Comparison of ENCODE assay signal across 8 cellular contexts in genomic region chr13:45119469-45119989, GRCh38. TPM values are rescaled to one million over a fixed set of nuclear protein-coding genes. Genes with fewer than 3 reads are reported as not detected.
DNase-seq lines count a peak whose midpoint lies in the region; ATAC-seq, FAIRE-seq and TF ChIP-seq lines count a peak whose summit lies in the region.

No MANE protein-coding gene starts in this region.

- WGBS in thyroid gland, 2 donors, result 10 to 18% methylated on average over 6 of the region's 6 CpGs

- H3K36me3 Mint-ChIP-seq in natural killer cell treated with Interleukin-12 subunit alpha and Interleukin-12 subunit beta and Interleukin-15 and Interleukin-18, amount 100 ng/mL, for 72 hours, result no peaks in the 10 kb centered on the region

- H3K27ac ChIP-seq in BLaER1, result no peak overlapping the region
- H3K27ac ChIP-seq in endothelial cell of umbilical vein (ENCODE audit: insufficient read depth, low read depth, low read length), result peak overlapping the region; percentile 18
- H3K27ac ChIP-seq in thyroid gland, result peak overlapping the region in 2 of 3 donors; percentile 71 to 74

- H4K20me1 ChIP-seq in BLaER1 (peaks cover 31% of the 10 kb centered on the region), endothelial cell of umbilical vein (replicated peaks; ENCODE audit: control insufficient read depth, extremely low read depth, insufficient read depth, low read length) (no peaks in the 10 kb centered on the region)

- H3K4me3 Mint-ChIP-seq in natural killer cell treated with Interleukin-12 subunit alpha and Interleukin-12 subunit beta and Interleukin-15 and Interleukin-18, amount 100 ng/mL, for 72 hours, result no peak overlapping the region

- H3K27me3 ChIP-seq in BLaER1 (no peaks in the 10 kb centered on the region), endothelial cell of umbilical vein (ENCODE audit: control insufficient read depth in 2 of 2, insufficient read depth in 2 of 2, low read length in 2 of 2) (no peaks in the 10 kb centered on the region), thyroid gland (no peaks in the 10 kb centered on the region)

- DNase-seq in M059J (ENCODE audit: low read depth), result peak; percentile 60
- peak; percentile 44 to 50 for DNase-seq in activated CD4-positive, alpha-beta T cell treated with anti-CD3 and anti-CD28 coated beads, Interleukin-2, amount 50 U/mL, for 4 hours
- DNase-seq in endothelial cell of umbilical vein (ENCODE audit: low read depth, low spot score), result no peak
- no peak for DNase-seq in natural killer cell treated with Interleukin-12 subunit alpha and Interleukin-12 subunit beta and Interleukin-15 and Interleukin-18, amount 100 ng/mL, for 72 hours (ENCODE audit: low spot score)
- no peak for DNase-seq in thyroid gland
- no peak for DNase-seq in NCI-H446 treated with DMSO at 0.1 percent for 48 hours (lab: John Stamatoyannopoulos, UW)

- H3K9me3 ChIP-seq in BLaER1 (no peaks in the 10 kb centered on the region), endothelial cell of umbilical vein (replicated peaks; ENCODE audit: control insufficient read depth, insufficient read depth, low read length) (no peaks in the 10 kb centered on the region), thyroid gland (no peaks in the 10 kb centered on the region)

- H3K9me1 ChIP-seq in endothelial cell of umbilical vein (replicated peaks; ENCODE audit: control insufficient read depth, extremely low read depth, insufficient read depth, low read length), result no peaks in the 10 kb centered on the region

- peak; percentile 24 for ATAC-seq in GM21367 (IDR thresholded peaks at IDR 0.05; ENCODE audit: unreplicated experiment)
- ATAC-seq in natural killer cell treated with Interleukin-12 subunit alpha and Interleukin-12 subunit beta and Interleukin-15 and Interleukin-18, amount 100 ng/mL, for 72 hours, result peak; percentile 58 to 65

- no peaks in the 10 kb centered on the region for H3K27me3 Mint-ChIP-seq in natural killer cell treated with Interleukin-12 subunit alpha and Interleukin-12 subunit beta and Interleukin-15 and Interleukin-18, amount 100 ng/mL, for 72 hours

- H3K27ac Mint-ChIP-seq in natural killer cell treated with Interleukin-12 subunit alpha and Interleukin-12 subunit beta and Interleukin-15 and Interleukin-18, amount 100 ng/mL, for 72 hours, result no peak overlapping the region

- H3K9me3 Mint-ChIP-seq in natural killer cell treated with Interleukin-12 subunit alpha and Interleukin-12 subunit beta and Interleukin-15 and Interleukin-18, amount 100 ng/mL, for 72 hours, result no peaks in the 10 kb centered on the region

- H3K4me1 Mint-ChIP-seq in natural killer cell treated with Interleukin-12 subunit alpha and Interleukin-12 subunit beta and Interleukin-15 and Interleukin-18, amount 100 ng/mL, for 72 hours (ENCODE audit: low read depth in 2 of 2), result peaks cover 0 to 6% of the 10 kb centered on the region in 2 donors

- H3K4me3 ChIP-seq in BLaER1 (peak overlapping the region; percentile 85), endothelial cell of umbilical vein (replicated peaks in 1 of 3; ENCODE audit: insufficient read depth in 1 of 3, low read depth in 1 of 3, low read length in 3 of 3) (peak overlapping the region; percentile 83 to 100 (median 85)), thyroid gland (replicated peaks in 1 of 3) (peak overlapping the region in 2 of 3 donors; percentile 75)

- no peak for TF ChIP-seq CTCF in endothelial cell of umbilical vein (IDR thresholded peaks at IDR 0.05; ENCODE audit: extremely low read depth in 1 of 2, insufficient read depth in 1 of 2, low read depth in 1 of 2, low read length in 2 of 2)
- TF ChIP-seq CTCF in thyroid gland (IDR thresholded peaks at IDR 0.05), result no peak

- H3K79me2 ChIP-seq in endothelial cell of umbilical vein (ENCODE audit: control insufficient read depth, insufficient read depth, low read length), result peaks cover 39% of the 10 kb centered on the region

- H3K36me3 ChIP-seq in BLaER1 (peaks cover 13% of the 10 kb centered on the region), endothelial cell of umbilical vein (ENCODE audit: control insufficient read depth in 2 of 2, extremely low read depth in 1 of 2, insufficient read depth in 2 of 2, low read length in 2 of 2) (no peaks in the 10 kb centered on the region), thyroid gland (no peaks in the 10 kb centered on the region)

- CTCF ChIA-PET in endothelial cell of umbilical vein (lab: Charles Lee), result interaction anchor here (0.7 to 1.9 kb wide), 8 partner anchors 11 to 162 kb away, joined by 3 to 6 read pairs (median 3); no protein-coding TSS in a partner anchor

- peak overlapping the region; percentile 83 for H3K4me2 ChIP-seq in BLaER1
- H3K4me2 ChIP-seq in endothelial cell of umbilical vein (ENCODE audit: insufficient read depth, low read length), result peak overlapping the region; percentile 100

- POLR2A ChIA-PET in endothelial cell of umbilical vein (lab: Charles Lee), result no interaction called here

- FAIRE-seq in endothelial cell of umbilical vein (lab: Jason Lieb, UNC), result peak; percentile 48

- dilution Hi-C loops in endothelial cell of umbilical vein (cut with MboI; ENCODE audit: extremely low pct_ligation_motif_present, low sequenced_read_pairs), result no loop called here

- intact Hi-C loops in endothelial cell of umbilical vein (cut with micrococcal nuclease), result no loop called here
- intact Hi-C loops in thyroid gland (cut with DNase I), result loop anchor here (10.0 kb wide), 1 partner anchor 155 kb away; no protein-coding TSS in a partner anchor

- H3K4me1 ChIP-seq in BLaER1 (peaks cover 21% of the 10 kb centered on the region), endothelial cell of umbilical vein (ENCODE audit: control insufficient read depth, extremely low read depth, insufficient read depth, low read length) (peaks cover 16% of the 10 kb centered on the region), thyroid gland (peaks cover 9 to 11% of the 10 kb centered on the region in 2 donors)

- BruUV-seq in endothelial cell of umbilical vein (replicated peaks; lab: Mats Ljungman, UMichigan), result no TSS peak

- TF ChIP-seq POLR2A in endothelial cell of umbilical vein (IDR thresholded peaks at IDR 0.05; ENCODE audit: low read depth, low read length) (no peak), thyroid gland (IDR thresholded peaks at IDR 0.05) (no peak)

- H2AFZ ChIP-seq in endothelial cell of umbilical vein (ENCODE audit: low read depth, low read length), result peak overlapping the region; percentile 98

- H3K9ac ChIP-seq in BLaER1 (peak overlapping the region; percentile 93), endothelial cell of umbilical vein (replicated peaks; ENCODE audit: extremely low read depth, insufficient read depth, low read length) (peak overlapping the region; percentile 88)

TF ChIP-seq in endothelial cell of umbilical vein, 7 proteins besides CTCF, POLR2A, EP300 and RAD21:
- TF ChIP-seq EZH2 (IDR thresholded peaks at IDR 0.05; ENCODE audit: borderline replicate concordance, low read depth, low read length, severe bottlenecking), result no peak
- TF ChIP-seq POLR2AphosphoS5 (IDR thresholded peaks at IDR 0.05; ENCODE audit: insufficient read depth, low read depth, low read length), result no peak
- no peak for TF ChIP-seq MYC (IDR thresholded peaks at IDR 0.05; ENCODE audit: low read depth, low read length)
- TF ChIP-seq MAX (IDR thresholded peaks at IDR 0.05; ENCODE audit: insufficient read depth, insufficient read length), result no peak
- no peak for TF ChIP-seq FOS (IDR thresholded peaks at IDR 0.05; ENCODE audit: borderline replicate concordance, insufficient read depth, low read length)
- no peak for TF ChIP-seq JUN (IDR thresholded peaks at IDR 0.05; ENCODE audit: borderline replicate concordance, insufficient read depth, insufficient read length, low read depth)
- no peak for TF ChIP-seq GATA2 (IDR thresholded peaks at IDR 0.05; ENCODE audit: insufficient read depth, insufficient read length, low read depth, low read length)

RNA-seq across cellular contexts. Expression of gene GTF2F2, which starts 0.8 kb away (rescaled TPM):
- total RNA-seq in M059J (2014; rRNA removed; shearing (Covaris generic)), result 31.4 and 49.6 TPM in 2 replicates
- total RNA-seq in endothelial cell of umbilical vein (22.7 and 23.6 TPM in 2 replicates), thyroid gland (10 to 100 TPM; 15.3 to 22.7 (median 19.6) TPM)
- polyA plus RNA-seq in endothelial cell of umbilical vein, result 5.0 and 7.5 TPM in 2 replicates
- 12.2 and 13.1 TPM in 2 replicates for polyA plus RNA-seq in endothelial cell of umbilical vein (2011; cell fraction: cytosol; rRNA removed)
- 7.4 and 10.8 TPM in 2 replicates for polyA plus RNA-seq in endothelial cell of umbilical vein (2011; cell fraction: nucleus; rRNA removed)
- polyA plus RNA-seq in endothelial cell of umbilical vein (2012), result 18.4 and 22.3 TPM in 2 replicates
- 3.8 and 4.5 TPM in 2 replicates for polyA minus RNA-seq in endothelial cell of umbilical vein
- polyA minus RNA-seq in endothelial cell of umbilical vein (2011; cell fraction: cytosol; rRNA and poly(A)+ RNA removed), result 7.7 TPM
- 12.5 and 12.7 TPM in 2 replicates for polyA minus RNA-seq in endothelial cell of umbilical vein (2011; cell fraction: nucleus; rRNA and poly(A)+ RNA removed)
- total RNA-seq in natural killer cell treated with Interleukin-12 subunit alpha and Interleukin-12 subunit beta and Interleukin-15 and Interleukin-18, amount 100 ng/mL, for 72 hours, result 10 to 100 TPM; 20.7 to 32.1 TPM

Comparison
In these comparisons a context has a peak if more than half of its experiments do, and no peak if none do; other contexts are left out.
1. DNase-seq: peak in M059J (single experiment) and activated CD4-positive, alpha-beta T cell treated with anti-CD3 and anti-CD28 coated beads, Interleukin-2, amount 50 U/mL, for 4 hours (2 of 2); none in endothelial cell of umbilical vein (single experiment), natural killer cell treated with Interleukin-12 subunit alpha and Interleukin-12 subunit beta and Interleukin-15 and Interleukin-18, amount 100 ng/mL, for 72 hours (single experiment), thyroid gland (0 of 2) and NCI-H446 treated with DMSO at 0.1 percent for 48 hours (single experiment).
2. Peak in every context shown above with its lines, with median percentiles within 50 percentile points of each other: H3K4me3 ChIP-seq.